10 cellular contexts compared by ENCODE assay signal in the genomic region with DNA sequence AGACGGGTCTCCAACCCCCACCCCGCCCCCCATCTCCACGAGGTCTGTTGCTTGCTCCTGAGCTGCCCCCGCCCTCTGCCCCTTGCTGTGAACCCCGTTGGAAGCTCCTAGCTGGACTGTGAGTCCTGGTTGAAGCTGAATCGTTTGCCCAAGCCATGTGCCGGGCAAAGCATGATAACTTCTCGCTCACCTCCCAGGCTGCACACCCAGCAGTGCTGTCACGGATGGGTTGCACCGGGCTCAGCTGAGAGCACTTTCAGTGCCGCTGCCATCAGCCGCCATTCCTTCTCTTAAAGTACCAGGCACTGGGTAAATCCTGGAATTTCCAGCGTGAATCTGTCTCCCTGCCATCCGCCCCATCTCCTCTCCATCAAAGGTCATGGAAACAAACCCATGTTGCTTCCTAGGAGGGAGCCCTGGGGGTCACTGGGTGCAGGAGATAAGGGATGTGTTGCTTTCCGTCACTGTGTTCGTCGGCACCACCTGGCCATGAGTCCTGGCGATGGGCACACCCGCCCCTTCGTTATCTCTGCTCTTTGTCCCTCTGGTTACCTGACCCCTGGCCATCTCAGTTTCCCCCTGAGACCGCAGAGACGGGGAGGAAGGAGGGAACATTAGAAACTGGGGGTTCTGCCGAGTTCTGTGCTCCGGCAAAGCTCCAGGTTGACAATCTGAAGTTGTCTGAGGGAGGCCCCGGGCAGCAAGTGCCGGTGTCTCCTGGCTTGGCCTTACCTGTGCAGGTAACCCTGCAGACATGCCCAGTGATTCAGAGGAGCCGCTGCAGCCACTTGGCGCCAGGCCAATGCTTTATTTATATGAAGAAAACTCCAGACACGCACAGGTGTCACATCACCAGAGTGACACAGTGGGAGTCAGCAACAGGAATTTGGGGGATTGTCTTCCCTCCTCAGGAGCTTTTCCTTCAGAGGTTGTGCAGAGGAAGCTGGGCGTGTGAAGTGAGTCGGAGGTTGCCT. TPM values are rescaled to one million over a fixed set of nuclear protein-coding genes. Genes with fewer than 3 reads are reported as not detected.
DNase-seq lines count a peak whose midpoint lies in the region; ATAC-seq and TF ChIP-seq lines count a peak whose summit lies in the region.
"Had no signal": no experiment of that assay in that cellular context is flagged by ENCODE, and none has a peak within 500 bp of the region (broad histone marks: within the 10 kb centered on the region; RNA-seq: fewer than 3 reads in every experiment).

No MANE protein-coding gene starts in this region.

- H3F3A ChIP-seq in SU-DHL-6 (ENCODE audit: insufficient read depth), result peaks cover 26% of the 10 kb centered on the region; the same call in 1 of the 2 replicates

- H3K9me2 ChIP-seq in SU-DHL-6 (replicated peaks; ENCODE audit: insufficient read depth, low read length), result no peaks in the 10 kb centered on the region

- ATAC-seq in Right ventricle myocardium superior (ENCODE audit: poor library complexity) (no peak), heart right ventricle (no peak), HG03342 (IDR thresholded peaks at IDR 0.05; ENCODE audit: unreplicated experiment) (no peak), GM21423 (IDR thresholded peaks at IDR 0.05; ENCODE audit: unreplicated experiment) (no peak)

- DNase-seq in Right ventricle myocardium superior, result peak; percentile 36
- no peak for DNase-seq in heart right ventricle
- peak; percentile 80 for DNase-seq in left kidney (ENCODE audit: low read depth, low spot score)
- no peak for DNase-seq in effector memory CD4-positive, alpha-beta T cell
- DNase-seq in SW 1271 (lab: John Stamatoyannopoulos, UW), result no peak
- DNase-seq: MM.1S; stimulated activated CD8-positive, alpha-beta memory T cell treated with anti-CD3 and anti-CD28 coated beads, Interleukin-4, amount 100 ng/mL, for 48 hours had no signal

- peaks cover 0 to 57% (median 38%) of the 10 kb centered on the region in 7 donors for H3K27me3 ChIP-seq in heart right ventricle
- no peaks in the 10 kb centered on the region for H3K27me3 ChIP-seq in SU-DHL-6 (ENCODE audit: low read length)
- H3K27me3 ChIP-seq in effector memory CD4-positive, alpha-beta T cell (replicated peaks; ENCODE audit: control insufficient read depth, insufficient read depth, low read length, poor library complexity, severe bottlenecking), result peaks cover 4% of the 10 kb centered on the region

- no peaks in the 10 kb centered on the region for H3K9me3 ChIP-seq in heart right ventricle
- no peaks in the 10 kb centered on the region for H3K9me3 ChIP-seq in SU-DHL-6 (ENCODE audit: insufficient read depth, low read length)
- no peaks in the 10 kb centered on the region for H3K9me3 ChIP-seq in effector memory CD4-positive, alpha-beta T cell (ENCODE audit: control insufficient read depth, low read length)

- H3K4me3 ChIP-seq in heart right ventricle (no peak overlapping the region), SU-DHL-6 (ENCODE audit: insufficient read depth, low read length, poor library complexity, severe bottlenecking) (no peak overlapping the region)
- no peak overlapping the region for H3K4me3 ChIP-seq in effector memory CD4-positive, alpha-beta T cell (ENCODE audit: insufficient read depth, low read depth, low read length, poor library complexity, severe bottlenecking)

- H3K79me2 ChIP-seq in SU-DHL-6 (ENCODE audit: insufficient read depth, low read length), result peaks cover 10% of the 10 kb centered on the region

- H3K27ac ChIP-seq in heart right ventricle (no peak overlapping the region), SU-DHL-6 (ENCODE audit: low read depth, low read length) (peak overlapping the region; percentile 95)
- no peak overlapping the region for H3K27ac ChIP-seq in effector memory CD4-positive, alpha-beta T cell (ENCODE audit: insufficient read depth, low read length, poor library complexity, severe bottlenecking)

- H3K36me3 ChIP-seq in heart right ventricle, result no peaks in the 10 kb centered on the region
- H3K36me3 ChIP-seq in SU-DHL-6 (ENCODE audit: low read length), result no peaks in the 10 kb centered on the region
- no peaks in the 10 kb centered on the region for H3K36me3 ChIP-seq in effector memory CD4-positive, alpha-beta T cell (ENCODE audit: control insufficient read depth, insufficient read depth, low read length)

- TF ChIP-seq CTCF in heart right ventricle (IDR thresholded peaks at IDR 0.05) (no peak), SU-DHL-6 (IDR thresholded peaks at IDR 0.05; ENCODE audit: insufficient read depth, low read length, poor library complexity, severe bottlenecking) (no peak)

- H3K4me2 ChIP-seq in SU-DHL-6 (ENCODE audit: low read depth, low read length, poor library complexity, severe bottlenecking), result peak overlapping the region; percentile 54

- no peak overlapping the region for H2AFZ ChIP-seq in SU-DHL-6 (ENCODE audit: low read depth, low read length, severe bottlenecking)

- peak overlapping the region; percentile 61 for H3K9ac ChIP-seq in SU-DHL-6 (ENCODE audit: low read length)

- intact Hi-C loops in Right ventricle myocardium superior (cut with DNase I) (loop anchor here (10.0 kb wide), 1 partner anchor 89 kb away; no protein-coding TSS in a partner anchor), heart right ventricle (cut with DNase I) (loop anchor here in 6 of 10 donors (2.0 to 10.0 kb wide), 4 partner anchors 15 to 163 kb away; no protein-coding TSS in a partner anchor)

- H3K4me1 ChIP-seq in heart right ventricle, result peaks cover 0 to 39% (median 27%) of the 10 kb centered on the region in 9 donors
- peaks cover 18% of the 10 kb centered on the region for H3K4me1 ChIP-seq in effector memory CD4-positive, alpha-beta T cell (ENCODE audit: control insufficient read depth, insufficient read depth, low read length, poor library complexity, severe bottlenecking)

- H4K20me1 ChIP-seq in SU-DHL-6 (ENCODE audit: low read depth, low read length), result no peaks in the 10 kb centered on the region

- 60 to 71% methylated on average over 31 of the region's 31 CpGs for WGBS in heart right ventricle, 2 donors

RNA-seq across cellular contexts. Expression of gene PDE9A, which starts 2.7 kb away (rescaled TPM):
- total RNA-seq in Right ventricle myocardium superior, result 3.3 TPM
- total RNA-seq in heart right ventricle, result 1 to 10 TPM; 1.2 to 5.0 (median 1.9) TPM
- polyA plus RNA-seq in heart right ventricle, result 1 to 10 TPM; 4.3 to 7.0 TPM

Comparison
In these comparisons a context has a peak if more than half of its experiments do, and no peak if none do; other contexts are left out.
1. DNase-seq: peak in Right ventricle myocardium superior (single experiment) and left kidney (single experiment); none in heart right ventricle (0 of 2), effector memory CD4-positive, alpha-beta T cell (0 of 3) and SW 1271 (0 of 2).